ENCODE assay signal across 1 cellular context in the genomic region with DNA sequence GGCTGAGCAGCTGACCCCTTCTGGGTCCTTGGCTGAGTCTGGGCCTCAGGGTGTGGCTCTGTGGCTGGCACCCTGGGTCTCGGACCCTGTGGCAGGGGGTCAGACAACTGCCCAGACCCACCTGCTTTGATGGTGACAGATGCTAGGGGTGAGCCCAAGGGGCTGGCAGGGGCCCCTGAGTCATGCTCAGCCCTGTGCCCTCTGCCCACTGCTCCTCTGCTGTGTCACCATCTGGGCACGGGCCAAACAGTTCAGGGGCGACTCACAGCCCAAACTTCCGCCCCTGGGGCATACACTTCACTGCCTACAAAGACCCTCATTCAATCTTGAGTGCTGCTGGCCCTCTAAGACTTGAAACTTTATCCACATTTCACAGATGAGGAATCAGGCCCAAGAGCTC.
TF ChIP-seq lines count a peak whose summit lies in the region.

No MANE protein-coding gene starts in this region.

TF ChIP-seq in GM23338, 12 proteins besides CTCF, POLR2A, EP300 and RAD21 (continued from another document):
- TF ChIP-seq ZNF462 (CRISPR knock-in tag; IDR thresholded peaks at IDR 0.05) (no peak), JUNB (IDR thresholded peaks at IDR 0.05; ENCODE audit: unreplicated experiment) (no peak), STAT1 (IDR thresholded peaks at IDR 0.05; ENCODE audit: unreplicated experiment) (no peak), EZH2 (IDR thresholded peaks at IDR 0.05; ENCODE audit: low read depth, unreplicated experiment) (no peak), ZNF114 (CRISPR knock-in tag; IDR thresholded peaks at IDR 0.05) (no peak), NANOG (IDR thresholded peaks at IDR 0.05; ENCODE audit: borderline replicate concordance) (no peak)
- TF ChIP-seq, protein P1, sequence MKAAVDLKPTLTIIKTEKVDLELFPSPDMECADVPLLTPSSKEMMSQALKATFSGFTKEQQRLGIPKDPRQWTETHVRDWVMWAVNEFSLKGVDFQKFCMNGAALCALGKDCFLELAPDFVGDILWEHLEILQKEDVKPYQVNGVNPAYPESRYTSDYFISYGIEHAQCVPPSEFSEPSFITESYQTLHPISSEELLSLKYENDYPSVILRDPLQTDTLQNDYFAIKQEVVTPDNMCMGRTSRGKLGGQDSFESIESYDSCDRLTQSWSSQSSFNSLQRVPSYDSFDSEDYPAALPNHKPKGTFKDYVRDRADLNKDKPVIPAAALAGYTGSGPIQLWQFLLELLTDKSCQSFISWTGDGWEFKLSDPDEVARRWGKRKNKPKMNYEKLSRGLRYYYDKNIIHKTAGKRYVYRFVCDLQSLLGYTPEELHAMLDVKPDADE (IDR thresholded peaks at IDR 0.05): no peak
- TF ChIP-seq, protein P2, sequence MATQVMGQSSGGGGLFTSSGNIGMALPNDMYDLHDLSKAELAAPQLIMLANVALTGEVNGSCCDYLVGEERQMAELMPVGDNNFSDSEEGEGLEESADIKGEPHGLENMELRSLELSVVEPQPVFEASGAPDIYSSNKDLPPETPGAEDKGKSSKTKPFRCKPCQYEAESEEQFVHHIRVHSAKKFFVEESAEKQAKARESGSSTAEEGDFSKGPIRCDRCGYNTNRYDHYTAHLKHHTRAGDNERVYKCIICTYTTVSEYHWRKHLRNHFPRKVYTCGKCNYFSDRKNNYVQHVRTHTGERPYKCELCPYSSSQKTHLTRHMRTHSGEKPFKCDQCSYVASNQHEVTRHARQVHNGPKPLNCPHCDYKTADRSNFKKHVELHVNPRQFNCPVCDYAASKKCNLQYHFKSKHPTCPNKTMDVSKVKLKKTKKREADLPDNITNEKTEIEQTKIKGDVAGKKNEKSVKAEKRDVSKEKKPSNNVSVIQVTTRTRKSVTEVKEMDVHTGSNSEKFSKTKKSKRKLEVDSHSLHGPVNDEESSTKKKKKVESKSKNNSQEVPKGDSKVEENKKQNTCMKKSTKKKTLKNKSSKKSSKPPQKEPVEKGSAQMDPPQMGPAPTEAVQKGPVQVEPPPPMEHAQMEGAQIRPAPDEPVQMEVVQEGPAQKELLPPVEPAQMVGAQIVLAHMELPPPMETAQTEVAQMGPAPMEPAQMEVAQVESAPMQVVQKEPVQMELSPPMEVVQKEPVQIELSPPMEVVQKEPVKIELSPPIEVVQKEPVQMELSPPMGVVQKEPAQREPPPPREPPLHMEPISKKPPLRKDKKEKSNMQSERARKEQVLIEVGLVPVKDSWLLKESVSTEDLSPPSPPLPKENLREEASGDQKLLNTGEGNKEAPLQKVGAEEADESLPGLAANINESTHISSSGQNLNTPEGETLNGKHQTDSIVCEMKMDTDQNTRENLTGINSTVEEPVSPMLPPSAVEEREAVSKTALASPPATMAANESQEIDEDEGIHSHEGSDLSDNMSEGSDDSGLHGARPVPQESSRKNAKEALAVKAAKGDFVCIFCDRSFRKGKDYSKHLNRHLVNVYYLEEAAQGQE (IDR thresholded peaks at IDR 0.05; ENCODE audit: unreplicated experiment): no peak
